ENCODE assay signal across 14 cellular contexts in genomic region chr2:5932556-5933469, GRCh38.
DNase-seq lines count a peak whose midpoint lies in the region; ATAC-seq, FAIRE-seq and TF ChIP-seq lines count a peak whose summit lies in the region.
"Had no signal": no experiment of that assay in that cellular context is flagged by ENCODE, and none has a peak within 500 bp of the region (broad histone marks: within the 10 kb centered on the region; RNA-seq: fewer than 3 reads in every experiment).

No MANE protein-coding gene starts in this region.

- 11% methylated on average over 20 of the region's 25 CpGs for WGBS in HepG2 (ENCODE audit: low lambda C conversion rate)
- 39% methylated on average over 4 of the region's 25 CpGs for WGBS in right lobe of liver (ENCODE audit: insufficient coverage, low coverage, low lambda C conversion rate, missing lambda C conversion rate)

- no peak for TF ChIP-seq RAD21 in HepG2 (CRISPR knock-in tag; IDR thresholded peaks at IDR 0.05)

- CTCF ChIA-PET in HepG2 (lab: Yijun Ruan, JAX; ENCODE audit: low intra/inter-chr PET ratio, low total read pairs), result no interaction called here

- peak; percentile 42 for ATAC-seq in HepG2
- no peak for ATAC-seq in right lobe of liver
- ATAC-seq in upper lobe of right lung, result peak; percentile 88
- ATAC-seq in activated naive CD4-positive, alpha-beta T cell treated with anti-CD3 and anti-CD28 coated beads, Interleukin-2, amount 50 U/mL, for 72 hours, result no peak
- ATAC-seq in GM19023 (IDR thresholded peaks at IDR 0.05; ENCODE audit: unreplicated experiment), result no peak
- ATAC-seq in GM21381 (IDR thresholded peaks at IDR 0.05; ENCODE audit: unreplicated experiment), result no peak

- no peak for DNase-seq in HepG2 (ENCODE audit: low spot score)
- DNase-seq in right lobe of liver, result no peak
- peak; percentile 11 for DNase-seq in cerebellum (ENCODE audit: low spot score)
- peak; percentile 75 for DNase-seq in mucosa of gallbladder (ENCODE audit: low spot score)
- DNase-seq in upper lobe of right lung, result peak; percentile 70
- no peak for DNase-seq in activated naive CD4-positive, alpha-beta T cell treated with anti-CD3 and anti-CD28 coated beads, Interleukin-2, amount 50 U/mL, for 72 hours (ENCODE audit: low spot score in 2 of 2)
- DNase-seq: activated CD4-positive, CD25-positive, alpha-beta regulatory T cell treated with anti-CD3 and anti-CD28 coated beads, Interleukin-2, amount 50 U/mL, for 72 hours; activated T-cell treated with anti-CD3 and anti-CD28 coated beads, Interleukin-2, amount 50 U/mL, for 1 hour; amniotic stem cell; NCI-H2029 had no signal

- H3K4me1 ChIP-seq in HepG2 (ENCODE audit: insufficient read depth, low read length) (peaks cover 8% of the 10 kb centered on the region), right lobe of liver (no peaks in the 10 kb centered on the region), upper lobe of right lung (no peaks in the 10 kb centered on the region)

- no peak overlapping the region for H3K4me2 ChIP-seq in HepG2 (ENCODE audit: low read depth, low read length)

- no peak for TF ChIP-seq CTCF in HepG2 (CRISPR knock-in tag; IDR thresholded peaks at IDR 0.05)
- no peak for TF ChIP-seq CTCF in right lobe of liver (IDR thresholded peaks at IDR 0.05)
- no peak for TF ChIP-seq CTCF in upper lobe of right lung (IDR thresholded peaks at IDR 0.05)

- H3K9me3 Mint-ChIP-seq in activated naive CD4-positive, alpha-beta T cell treated with anti-CD3 and anti-CD28 coated beads, Interleukin-2, amount 50 U/mL, for 72 hours, result peaks cover 20% of the 10 kb centered on the region in 2 donors

- H3K9me3 ChIP-seq in HepG2 (ENCODE audit: low read length) (peaks cover 8% of the 10 kb centered on the region; the same call in 1 of the 2 replicates), right lobe of liver (no peaks in the 10 kb centered on the region), upper lobe of right lung (no peaks in the 10 kb centered on the region)
- H3K9me3 ChIP-seq: neutrophil had no signal

- no peak overlapping the region for H3K27ac Mint-ChIP-seq in activated naive CD4-positive, alpha-beta T cell treated with anti-CD3 and anti-CD28 coated beads, Interleukin-2, amount 50 U/mL, for 72 hours
- H3K27ac Mint-ChIP-seq: IgD-negative memory B cell had no signal

- H3K27ac ChIP-seq in HepG2 (ENCODE audit: extremely low read length, insufficient read depth, low read length) (no peak overlapping the region), right lobe of liver (no peak overlapping the region), upper lobe of right lung (no peak overlapping the region)
- H3K27ac ChIP-seq: neutrophil had no signal

- no peak overlapping the region for H3K9ac ChIP-seq in HepG2 (ENCODE audit: insufficient read depth, low read depth, low read length)

- BruUV-seq in HepG2 (replicated peaks; lab: Mats Ljungman, UMichigan), result no TSS peak

- POLR2A ChIA-PET in HepG2 (lab: Yijun Ruan, JAX), result no interaction called here

- H3K36me3 Mint-ChIP-seq in activated naive CD4-positive, alpha-beta T cell treated with anti-CD3 and anti-CD28 coated beads, Interleukin-2, amount 50 U/mL, for 72 hours, result no peaks in the 10 kb centered on the region
- H3K36me3 Mint-ChIP-seq: IgD-negative memory B cell had no signal

- FAIRE-seq in HepG2 (lab: Jason Lieb, UNC), result no peak

- no peaks in the 10 kb centered on the region for H4K20me1 ChIP-seq in HepG2 (ENCODE audit: insufficient read depth, low read length)

- H3K36me3 ChIP-seq in HepG2 (replicated peaks in 1 of 2; ENCODE audit: control insufficient read depth in 1 of 2, insufficient read depth in 2 of 2, low read length in 2 of 2) (no peaks in the 10 kb centered on the region), right lobe of liver (no peaks in the 10 kb centered on the region), upper lobe of right lung (no peaks in the 10 kb centered on the region)
- H3K36me3 ChIP-seq: neutrophil had no signal

- H3K4me3 ChIP-seq in HepG2 (replicated peaks in 1 of 3; ENCODE audit: insufficient read depth in 1 of 3, low read depth in 2 of 3, low read length in 3 of 3) (no peak overlapping the region), right lobe of liver (no peak overlapping the region), upper lobe of right lung (peak overlapping the region; percentile 16)

- H3K27me3 ChIP-seq in HepG2 (ENCODE audit: control insufficient read depth in 1 of 2, insufficient read depth in 2 of 2, low read length in 2 of 2) (no peaks in the 10 kb centered on the region), right lobe of liver (no peaks in the 10 kb centered on the region), upper lobe of right lung (no peaks in the 10 kb centered on the region)
- H3K27me3 ChIP-seq: neutrophil had no signal

- H2AFZ ChIP-seq in HepG2 (ENCODE audit: low read length), result no peak overlapping the region

- TF ChIP-seq POLR2A in HepG2 (IDR thresholded peaks at IDR 0.05; ENCODE audit: insufficient read depth in 1 of 2, low read depth in 2 of 2, low read length in 2 of 2), result no peak
- TF ChIP-seq POLR2A in right lobe of liver (IDR thresholded peaks at IDR 0.05), result no peak

- H3K79me2 ChIP-seq in HepG2 (ENCODE audit: insufficient read depth, low read length), result no peaks in the 10 kb centered on the region

- TF ChIP-seq EP300 in HepG2 (IDR thresholded peaks at IDR 0.05; ENCODE audit: low read depth in 2 of 2, low read length in 2 of 2) (no peak), HepG2 (CRISPR knock-in tag; IDR thresholded peaks at IDR 0.05; ENCODE audit: borderline replicate concordance) (no peak)

- in situ Hi-C loops in HepG2 (cut with HindIII; ENCODE audit: extremely low pct_ligation_motif_present, low pct_unique_long_range_greater_than_20kb), result no loop called here

- intact Hi-C loops in HepG2 (cut with micrococcal nuclease; ENCODE audit: unreplicated experiment) (no loop called here), right lobe of liver (cut with DNase I) (no loop called here), upper lobe of right lung (cut with DNase I) (no loop called here)

TF ChIP-seq in HepG2, 621 proteins besides CTCF, POLR2A, EP300 and RAD21:
- no peak for TF ChIP-seq ZNF326 (CRISPR knock-in tag; IDR thresholded peaks at IDR 0.05; ENCODE audit: borderline replicate concordance)

Comparison
In these comparisons a context has a peak if more than half of its experiments do, and no peak if none do; other contexts are left out.
1. ATAC-seq: peak in HepG2 (single experiment) and upper lobe of right lung (single experiment); none in right lobe of liver (0 of 4), activated naive CD4-positive, alpha-beta T cell treated with anti-CD3 and anti-CD28 coated beads, Interleukin-2, amount 50 U/mL, for 72 hours (0 of 2), GM19023 (single experiment) and GM21381 (single experiment).
2. DNase-seq: peak in cerebellum (single experiment), mucosa of gallbladder (single experiment) and upper lobe of right lung (single experiment); none in HepG2 (single experiment), right lobe of liver (0 of 3) and activated naive CD4-positive, alpha-beta T cell treated with anti-CD3 and anti-CD28 coated beads, Interleukin-2, amount 50 U/mL, for 72 hours (0 of 2).